ENCODE assay signal across 1 cellular context in genomic region chr9:35603986-35604577, GRCh38.
TF ChIP-seq lines count a peak whose summit lies in the region.

No MANE protein-coding gene starts in this region.

TF ChIP-seq in HepG2, 621 proteins besides CTCF, POLR2A, EP300 and RAD21 (continued from another document and continues in another):
- TF ChIP-seq ZBTB26 (CRISPR knock-in tag; IDR thresholded peaks at IDR 0.05; ENCODE audit: borderline replicate concordance) (peak; percentile 74), ELF1 (CRISPR knock-in tag; IDR thresholded peaks at IDR 0.05) (peak; percentile 98), ARHGAP35 (CRISPR knock-in tag; IDR thresholded peaks at IDR 0.05; ENCODE audit: borderline replicate concordance) (peak; percentile 58; the same call in 1 of the 2 replicates), LCORL (IDR thresholded peaks at IDR 0.05) (no peak), LCORL (CRISPR knock-in tag; IDR thresholded peaks at IDR 0.05) (peak; percentile 75), DRAP1 (CRISPR knock-in tag; IDR thresholded peaks at IDR 0.05) (peak; percentile 99), ZNF816 (CRISPR knock-in tag; IDR thresholded peaks at IDR 0.05; ENCODE audit: borderline replicate concordance) (no peak), CBX1 (IDR thresholded peaks at IDR 0.05; ENCODE audit: low read depth) (peak; percentile 70), ZNF547 (CRISPR knock-in tag; IDR thresholded peaks at IDR 0.05) (0 out of 2 replicates have a peak, but pooled peaks have one; percentile 38), EHMT2 (IDR thresholded peaks at IDR 0.05; ENCODE audit: borderline replicate concordance, low read depth, low read length) (no peak), SP4 (CRISPR knock-in tag; IDR thresholded peaks at IDR 0.05) (peak; percentile 86), FOSL2 (CRISPR knock-in tag; IDR thresholded peaks at IDR 0.05) (peak; percentile 30), SRSF4 (IDR thresholded peaks at IDR 0.05; ENCODE audit: low read depth, low read length, poor library complexity, severe bottlenecking) (no peak), THAP9 (CRISPR knock-in tag; IDR thresholded peaks at IDR 0.05; ENCODE audit: borderline replicate concordance) (peak; percentile 95), HINFP (CRISPR knock-in tag; IDR thresholded peaks at IDR 0.05; ENCODE audit: low read depth) (0 out of 2 replicates have a peak, but pooled peaks have one; percentile 58), UBTF (CRISPR knock-in tag; IDR thresholded peaks at IDR 0.05) (peak; percentile 57), ARNT (IDR thresholded peaks at IDR 0.05) (no peak), NFKB2 (CRISPR knock-in tag; IDR thresholded peaks at IDR 0.05; ENCODE audit: borderline replicate concordance) (peak; percentile 44; the same call in 1 of the 2 replicates), ETS1 (CRISPR knock-in tag; IDR thresholded peaks at IDR 0.05) (no peak), RFX1 (IDR thresholded peaks at IDR 0.05) (no peak), MAFK (conservative IDR thresholded peaks at IDR 0.05 in 1 of 2, IDR thresholded peaks at IDR 0.05 in 1 of 2; ENCODE audit: low read length in 2 of 2) (no peak), KAT8 (CRISPR knock-in tag; IDR thresholded peaks at IDR 0.05) (peak; percentile 92), TFDP1 (CRISPR knock-in tag; IDR thresholded peaks at IDR 0.05; ENCODE audit: borderline replicate concordance) (peak; percentile 75; the same call in 1 of the 2 replicates), PPARG (CRISPR knock-in tag; conservative IDR thresholded peaks at IDR 0.05) (peak; percentile 42; the same call in 1 of the 2 replicates), POLR2AphosphoS2 (IDR thresholded peaks at IDR 0.05; ENCODE audit: low read depth, low read length) (no peak), THAP11 (CRISPR knock-in tag; IDR thresholded peaks at IDR 0.05) (peak; percentile 91), SIX1 (CRISPR knock-in tag; IDR thresholded peaks at IDR 0.05; ENCODE audit: borderline replicate concordance) (no peak), HOXD1 (CRISPR knock-in tag; IDR thresholded peaks at IDR 0.05) (0 out of 2 replicates have a peak, but pooled peaks have one; percentile 65), IRF2 (CRISPR knock-in tag; IDR thresholded peaks at IDR 0.05) (peak; percentile 34; the same call in 1 of the 2 replicates), ZNF136 (CRISPR knock-in tag; IDR thresholded peaks at IDR 0.05; ENCODE audit: low read depth) (peak; percentile 38; the same call in 1 of the 2 replicates), HNRNPK (IDR thresholded peaks at IDR 0.05; ENCODE audit: low read depth, low read length, poor library complexity, severe bottlenecking) (no peak), ISL2 (CRISPR knock-in tag; IDR thresholded peaks at IDR 0.05) (peak; percentile 69), CENPT (CRISPR knock-in tag; IDR thresholded peaks at IDR 0.05; ENCODE audit: low read depth) (no peak), ZNF652 (CRISPR knock-in tag; IDR thresholded peaks at IDR 0.05; ENCODE audit: borderline replicate concordance, low read depth) (peak; percentile 83), ZNF577 (CRISPR knock-in tag; IDR thresholded peaks at IDR 0.05; ENCODE audit: borderline replicate concordance, low read depth) (no peak), ARID3A (IDR thresholded peaks at IDR 0.05; ENCODE audit: low read depth, low read length) (0 out of 2 replicates have a peak, but pooled peaks have one; percentile 45), ONECUT2 (CRISPR knock-in tag; IDR thresholded peaks at IDR 0.05) (0 out of 2 replicates have a peak, but pooled peaks have one; percentile 1), ZNF446 (CRISPR knock-in tag; IDR thresholded peaks at IDR 0.05) (peak; percentile 69; the same call in 1 of the 2 replicates), MIXL1 (CRISPR knock-in tag; IDR thresholded peaks at IDR 0.05) (peak; percentile 46), SIN3A (IDR thresholded peaks at IDR 0.05; ENCODE audit: borderline replicate concordance, low read depth, low read length) (peak; percentile 39; the same call in 1 of the 2 replicates), BORCS8-MEF2B (CRISPR knock-in tag; IDR thresholded peaks at IDR 0.05) (peak; percentile 91), ZNF564 (CRISPR knock-in tag; IDR thresholded peaks at IDR 0.05) (0 out of 2 replicates have a peak, but pooled peaks have one; percentile 14), DBP (CRISPR knock-in tag; IDR thresholded peaks at IDR 0.05; ENCODE audit: not compliant biosample characterization) (no peak), HMG20B (CRISPR knock-in tag; conservative IDR thresholded peaks at IDR 0.05) (no peak; the same call in 1 of the 2 replicates), ZNF160 (CRISPR knock-in tag; IDR thresholded peaks at IDR 0.05) (no peak), SNAI1 (CRISPR knock-in tag; IDR thresholded peaks at IDR 0.05; ENCODE audit: borderline replicate concordance) (no peak), ZNF800 (CRISPR knock-in tag; IDR thresholded peaks at IDR 0.05) (0 out of 2 replicates have a peak, but pooled peaks have one; percentile 54), MXI1 (IDR thresholded peaks at IDR 0.05; ENCODE audit: borderline replicate concordance, low read depth, low read length) (peak; percentile 85; the same call in 1 of the 3 replicates), TCF12 (IDR thresholded peaks at IDR 0.05) (no peak), TCF12 (CRISPR knock-in tag; IDR thresholded peaks at IDR 0.05) (peak; percentile 9; the same call in 1 of the 2 replicates), FOXM1 (CRISPR knock-in tag; IDR thresholded peaks at IDR 0.05) (no peak)
